ENCODE assay signal across 14 cellular contexts in genomic region chr13:34044660-34045080, GRCh38.
A peak's percentile ranks its signal among the peaks of the same experiment; 100 is the strongest.
DNase-seq lines count a peak whose midpoint lies in the region; ATAC-seq, FAIRE-seq and TF ChIP-seq lines count a peak whose summit lies in the region.
"Had no signal": no experiment of that assay in that cellular context is flagged by ENCODE, and none has a peak within 500 bp of the region (broad histone marks: within the 10 kb centered on the region; RNA-seq: fewer than 3 reads in every experiment).

No MANE protein-coding gene starts in this region.

- POLR2A ChIA-PET in A549 (lab: Yijun Ruan, JAX) (no interaction called here), HEK293 (lab: Yijun Ruan, JAX) (no interaction called here)

- no peak for FAIRE-seq in A549 (lab: Jason Lieb, UNC)
- FAIRE-seq: GM12878 had no signal

- H3K4me2 ChIP-seq in A549, result peak overlapping the region; percentile 18; the same call in 2 of the 3 replicates
- H3K4me2 ChIP-seq: BLaER1 treated with 17β-estradiol and CSF1 and Interleukin-3, amounts not matched to agents 10 nM and 100 nM had no signal

- CTCF ChIA-PET in A549 (lab: Yijun Ruan, JAX), result no interaction called here
- CTCF ChIA-PET in HEK293 (lab: Yijun Ruan, JAX), result no interaction called here

- peak in 1 of 2 experiments; percentile 36; a peak in 1 of 5 replicates for TF ChIP-seq RAD21 in A549 (conservative IDR thresholded peaks at IDR 0.05 in 1 of 2, IDR thresholded peaks at IDR 0.05 in 1 of 2)

- peaks cover 15% of the 10 kb centered on the region; the same call in 2 of the 3 replicates for H3K4me1 ChIP-seq in A549
- H3K4me1 ChIP-seq in HEK293 (ENCODE audit: control insufficient read depth, insufficient read depth, low read length), result no peaks in the 10 kb centered on the region; the same call in 1 of the 2 replicates

- no peak for TF ChIP-seq CTCF in A549 (IDR thresholded peaks at IDR 0.05)
- TF ChIP-seq CTCF in HEK293 (tag by site-specific recombination; IDR thresholded peaks at IDR 0.05), result no peak
- no peak for TF ChIP-seq CTCF in fibroblast of pulmonary artery (IDR thresholded peaks at IDR 0.05; ENCODE audit: low read length, missing control alignments)

- TF ChIP-seq EP300 in A549 (IDR thresholded peaks at IDR 0.05), result peak; percentile 29 to 30; a peak in 1 of 5 replicates

- H3K9me3 ChIP-seq in A549 (no peaks in the 10 kb centered on the region), HEK293 (ENCODE audit: control insufficient read depth, insufficient read depth, low read depth, low read length) (no peaks in the 10 kb centered on the region)
- H3K9me3 ChIP-seq: BLaER1 treated with 17β-estradiol and CSF1 and Interleukin-3, amounts not matched to agents 10 nM and 100 nM had no signal

- ATAC-seq in A549 (peak; percentile 83 to 84), HG03457 (IDR thresholded peaks at IDR 0.05; ENCODE audit: unreplicated experiment) (no peak)
- ATAC-seq: GM12878 had no signal

- H3K4me3 ChIP-seq in A549, result no peak overlapping the region
- no peak overlapping the region for H3K4me3 ChIP-seq in HEK293 (ENCODE audit: low read depth, low read length)
- no peak overlapping the region for H3K4me3 ChIP-seq in fibroblast of pulmonary artery (replicated peaks; ENCODE audit: low read depth, low read length)
- H3K4me3 ChIP-seq: BLaER1 treated with 17β-estradiol and CSF1 and Interleukin-3, amounts not matched to agents 10 nM and 100 nM; GM12878 had no signal

- no peaks in the 10 kb centered on the region for H3K36me3 ChIP-seq in HEK293 (ENCODE audit: control insufficient read depth in 2 of 2, insufficient read depth in 1 of 2, low read length in 2 of 2)
- H3K36me3 ChIP-seq: BLaER1 treated with 17β-estradiol and CSF1 and Interleukin-3, amounts not matched to agents 10 nM and 100 nM had no signal

- H3K27ac ChIP-seq in A549 (peak overlapping the region; percentile 69; a peak in 5 of 6 replicates), HEK293 (ENCODE audit: extremely low read depth, low read depth, low read length) (no peak overlapping the region)
- H3K27ac ChIP-seq: BLaER1 treated with 17β-estradiol and CSF1 and Interleukin-3, amounts not matched to agents 10 nM and 100 nM had no signal

- TF ChIP-seq POLR2A in A549 (IDR thresholded peaks at IDR 0.05; ENCODE audit: low read length), result no peak

- peak; percentile 5 to 75 for DNase-seq in A549 (ENCODE audit: low read depth in 1 of 2, low spot score in 1 of 2)
- peak; percentile 14 to 41 for DNase-seq in SW 1271 (lab: John Stamatoyannopoulos, UW)
- peak; percentile 68 for DNase-seq in fibroblast of pulmonary artery (ENCODE audit: low read depth)
- DNase-seq in GM19240 (ENCODE audit: insufficient read length, low spot score), result no peak
- DNase-seq in stimulated activated CD4-positive, alpha-beta T cell treated with anti-CD3 and anti-CD28 coated beads, Interleukin-2, amount 100 ng/mL, for 48 hours, result no peak
- DNase-seq in medulla oblongata (ENCODE audit: extremely low spot score), result no peak
- DNase-seq: activated T-cell treated with anti-CD3 and anti-CD28 coated beads, Interleukin-2, amount 50 U/mL, for 1 hour; head of caudate nucleus; NCI-H1092; stimulated activated CD8-positive, alpha-beta memory T cell treated with anti-CD3 and anti-CD28 coated beads, Interleukin-4, amount 100 ng/mL, for 48 hours had no signal

TF ChIP-seq in A549, 52 proteins besides CTCF, POLR2A, EP300 and RAD21:
- TF ChIP-seq USF2 (IDR thresholded peaks at IDR 0.05) (peak; percentile 34; the same call in 1 of the 2 replicates), GATA3 (IDR thresholded peaks at IDR 0.05; ENCODE audit: borderline replicate concordance) (peak; percentile 66; the same call in 1 of the 2 replicates), SMC3 (IDR thresholded peaks at IDR 0.05) (peak; percentile 18; the same call in 1 of the 3 replicates), RCOR1 (IDR thresholded peaks at IDR 0.05; ENCODE audit: low read depth, low read length) (no peak), FOSL2 (IDR thresholded peaks at IDR 0.05) (peak; percentile 45), FOSL2 (CRISPR knock-in tag; IDR thresholded peaks at IDR 0.05) (peak; percentile 69), JUNB (IDR thresholded peaks at IDR 0.05) (peak; percentile 78), REST (IDR thresholded peaks at IDR 0.05) (no peak), CEBPB (IDR thresholded peaks at IDR 0.05) (0 out of 4 replicates have a peak, but pooled peaks of 1 of the 2 experiments have one; percentile 16)
TF ChIP-seq in A549: peak in this region for 6.

TF ChIP-seq in HEK293, 187 proteins besides CTCF, POLR2A, EP300 and RAD21 (continues in another document):
- no peak for TF ChIP-seq KLF1 (tag by site-specific recombination; IDR thresholded peaks at IDR 0.05)
- no peak for TF ChIP-seq YY1 (tag by site-specific recombination; IDR thresholded peaks at IDR 0.05)
- no peak for TF ChIP-seq YY2 (tag by site-specific recombination; IDR thresholded peaks at IDR 0.05)
- no peak for TF ChIP-seq ZNF112 (tag by site-specific recombination; IDR thresholded peaks at IDR 0.05)
- TF ChIP-seq SALL2 (tag by site-specific recombination; IDR thresholded peaks at IDR 0.05; ENCODE audit: borderline replicate concordance), result no peak
- TF ChIP-seq PRDM4 (tag by site-specific recombination; IDR thresholded peaks at IDR 0.05), result no peak
- no peak for TF ChIP-seq ZNF837 (tag by site-specific recombination; IDR thresholded peaks at IDR 0.05)
- no peak for TF ChIP-seq ZNF654 (tag by site-specific recombination; IDR thresholded peaks at IDR 0.05; ENCODE audit: low read depth)
- TF ChIP-seq ZNF26 (tag by site-specific recombination; IDR thresholded peaks at IDR 0.05), result no peak
- TF ChIP-seq REST (tag by site-specific recombination; IDR thresholded peaks at IDR 0.05), result no peak
- TF ChIP-seq ZNF169 (tag by site-specific recombination; IDR thresholded peaks at IDR 0.05), result no peak
- TF ChIP-seq ZNF580 (tag by site-specific recombination; IDR thresholded peaks at IDR 0.05), result no peak
- TF ChIP-seq ZNF292 (tag by site-specific recombination; IDR thresholded peaks at IDR 0.05; ENCODE audit: borderline replicate concordance, low read depth), result no peak
- no peak for TF ChIP-seq ZNF768 (tag by site-specific recombination; IDR thresholded peaks at IDR 0.05)
- no peak for TF ChIP-seq HOXD13 (CRISPR knock-in tag; IDR thresholded peaks at IDR 0.05; ENCODE audit: borderline replicate concordance)
- no peak for TF ChIP-seq ZNF624 (tag by site-specific recombination; IDR thresholded peaks at IDR 0.05)

Comparison
In these comparisons a context has a peak if more than half of its experiments do, and no peak if none do; other contexts are left out.
1. DNase-seq: peak in A549 (2 of 2), SW 1271 (2 of 2) and fibroblast of pulmonary artery (single experiment); none in GM19240 (single experiment), stimulated activated CD4-positive, alpha-beta T cell treated with anti-CD3 and anti-CD28 coated beads, Interleukin-2, amount 100 ng/mL, for 48 hours (0 of 2) and medulla oblongata (single experiment).